Comparison of ENCODE assay signal across 1 cellular context in the genomic region with DNA sequence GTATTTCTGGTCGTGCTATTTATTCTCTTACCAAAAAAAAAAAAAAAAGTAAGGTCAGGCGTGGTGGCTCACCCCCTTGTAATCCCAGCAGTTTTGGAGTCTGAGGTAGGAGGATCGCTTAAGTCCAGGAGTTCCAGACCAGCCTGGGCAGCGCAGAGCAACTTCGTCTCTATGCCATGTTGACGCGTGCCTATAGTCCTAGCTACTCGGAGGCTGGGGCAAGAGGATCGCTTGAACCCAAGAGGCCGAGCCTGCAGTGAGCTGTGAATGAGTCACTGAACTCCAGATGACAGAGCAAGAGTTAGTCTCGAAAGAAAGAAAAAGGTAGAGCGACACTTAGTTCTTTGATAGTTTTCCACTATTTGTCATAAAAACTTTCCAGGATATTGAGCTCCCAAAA.
TF ChIP-seq lines count a peak whose summit lies in the region.

No MANE protein-coding gene starts in this region.

TF ChIP-seq in neural cell, 6 proteins besides CTCF, POLR2A, EP300 and RAD21 (continued from another document):
- TF ChIP-seq SMC3 (conservative IDR thresholded peaks at IDR 0.05; ENCODE audit: poor library complexity) (no peak), MXI1 (conservative IDR thresholded peaks at IDR 0.05; ENCODE audit: poor library complexity, severe bottlenecking) (no peak), EZH2 (IDR thresholded peaks at IDR 0.05; ENCODE audit: borderline replicate concordance, insufficient read depth, low read length, poor library complexity, severe bottlenecking) (no peak)
TF ChIP-seq in neural cell: peak in this region for 0.
